In genomic region chr13:111436446-111436845, GRCh38 we compare ENCODE assay signal across 27 cellular contexts.
"Had no signal": no experiment of that assay in that cellular context is flagged by ENCODE, and none has a peak within 500 bp of the region (broad histone marks: within the 10 kb centered on the region; RNA-seq: fewer than 3 reads in every experiment).

No MANE protein-coding gene starts in this region.

- H3K4me1 Mint-ChIP-seq: endodermal cell, mesothelial cell of epicardium had no signal

- ATAC-seq: effector memory CD8-positive, alpha-beta T cell; esophagus mucosa; gastrocnemius medialis; heart right ventricle; left cardiac atrium; left lung; left ventricle myocardium superior; lower lobe of right lung; mucosa of descending colon had no signal

- H3K4me3 Mint-ChIP-seq: effector memory CD8-positive, alpha-beta T cell; endodermal cell; mesothelial cell of epicardium had no signal

- H3K9me3 ChIP-seq: esophagus squamous epithelium, gastrocnemius medialis, heart right ventricle, left lung, lower lobe of right lung, mucosa of descending colon had no signal

- H3K4me1 ChIP-seq: esophagus squamous epithelium, gastrocnemius medialis, heart right ventricle, left lung, lower lobe of right lung had no signal

- H3K36me3 ChIP-seq: esophagus squamous epithelium, gastrocnemius medialis, heart right ventricle, left lung, lower lobe of right lung had no signal

- H3K9me3 Mint-ChIP-seq: endodermal cell had no signal

- FAIRE-seq: colon, endometrium, islet of Langerhans, keratinocyte had no signal

- DNase-seq: dermis blood vessel endothelial cell; dorsolateral prefrontal cortex; effector CD8-positive, alpha-beta T cell; effector memory CD8-positive, alpha-beta T cell; erythroblast; esophagus squamous epithelium; foreskin fibroblast; foreskin melanocyte; gastrocnemius medialis; glutamatergic neuron; heart right ventricle; hippocampal formation; left cardiac atrium; left lung; left ventricle myocardium superior; lower lobe of right lung; mesenchymal stem cell; mucosa of descending colon had no signal

- H3K27ac ChIP-seq: coronary artery, dorsolateral prefrontal cortex, epithelial cell of prostate, esophagus squamous epithelium, gastrocnemius medialis, heart right ventricle, left lung, lower lobe of right lung had no signal

- H3K36me3 Mint-ChIP-seq: mesothelial cell of epicardium had no signal

- H3K4me3 ChIP-seq: coronary artery, dorsolateral prefrontal cortex, esophagus squamous epithelium, gastrocnemius medialis, heart right ventricle, left lung, lower lobe of right lung, mucosa of descending colon had no signal

- H3K27ac Mint-ChIP-seq: effector memory CD8-positive, alpha-beta T cell; endodermal cell; mesothelial cell of epicardium had no signal
